In the genomic region with DNA sequence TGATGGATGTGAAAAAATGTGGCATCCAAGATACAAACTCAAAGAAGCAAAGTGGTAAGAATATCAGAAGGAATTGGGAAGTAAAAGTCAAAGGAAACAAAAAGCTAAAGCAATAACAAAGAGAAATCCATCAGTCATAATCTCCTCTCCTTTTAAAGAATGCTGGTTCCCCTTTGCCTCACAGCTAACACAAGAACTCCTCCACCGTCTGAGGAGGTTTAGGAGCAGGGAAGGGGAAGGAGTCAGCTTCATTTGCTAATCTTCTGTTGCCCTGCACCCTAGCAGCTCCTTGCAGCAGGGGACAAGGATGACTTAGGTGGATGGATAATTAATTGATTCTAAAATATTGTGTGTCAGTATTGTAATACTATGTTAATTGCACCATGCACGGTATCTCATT, we compare ENCODE assay signal across 18 cellular contexts. TPM values are rescaled to one million over a fixed set of nuclear protein-coding genes. Genes with fewer than 3 reads are reported as not detected.
A peak's percentile ranks its signal among the peaks of the same experiment; 100 is the strongest.
DNase-seq lines count a peak whose midpoint lies in the region; TF ChIP-seq lines count a peak whose summit lies in the region.
"Had no signal": no experiment of that assay in that cellular context is flagged by ENCODE, and none has a peak within 500 bp of the region (broad histone marks: within the 10 kb centered on the region; RNA-seq: fewer than 3 reads in every experiment).

No MANE protein-coding gene starts in this region.

- no peaks in the 10 kb centered on the region for H3F3A ChIP-seq in MM.1S (ENCODE audit: insufficient read depth, low read length)

- H3K27me3 ChIP-seq in mammary epithelial cell (ENCODE audit: insufficient read depth, low read length) (no peaks in the 10 kb centered on the region), MM.1S (replicated peaks; ENCODE audit: insufficient read depth, low read length) (no peaks in the 10 kb centered on the region), esophagus squamous epithelium (no peaks in the 10 kb centered on the region)
- H3K27me3 ChIP-seq: SJCRH30 had no signal

- no peaks in the 10 kb centered on the region for H3K27me3 Mint-ChIP-seq in MCF 10A (ENCODE audit: insufficient read depth, unreplicated experiment)

- DNase-seq in mammary epithelial cell = no peak
- DNase-seq in MCF 10A (ENCODE audit: unreplicated experiment) = no peak
- peak; percentile 3 for DNase-seq in MM.1S
- DNase-seq in epithelial cell of prostate (ENCODE audit: low read depth, low spot score) = no peak
- no peak for DNase-seq in HEK293T (ENCODE audit: extremely low spot score)
- DNase-seq in esophagus squamous epithelium (lab: John Stamatoyannopoulos, UW) = no peak
- DNase-seq in anterior cingulate cortex (lab: John Stamatoyannopoulos, UW) = no peak
- DNase-seq: C1 segment of cervical spinal cord, DMS 273 treated with DMSO at 0.1 percent for 48 hours, GF-D8, KBM-7, NCI-H187, NCI-H446, NCI-H69, PC-3, SJCRH30 had no signal

- H3K27ac ChIP-seq in mammary epithelial cell (ENCODE audit: insufficient read depth, low read depth, low read length) = peak overlapping the region; percentile 40
- H3K27ac ChIP-seq in MM.1S (ENCODE audit: low read length) = no peak overlapping the region
- peak overlapping the region; percentile 35 for H3K27ac ChIP-seq in epithelial cell of prostate
- no peak overlapping the region for H3K27ac ChIP-seq in esophagus squamous epithelium
- H3K27ac ChIP-seq: RWPE1, SJCRH30 had no signal

- H3K4me2 ChIP-seq in mammary epithelial cell (ENCODE audit: insufficient read depth, low read depth, low read length) = no peak overlapping the region
- H3K4me2 ChIP-seq in MM.1S (ENCODE audit: low read depth, low read length) = no peak overlapping the region
- H3K4me2 ChIP-seq: GM23338 had no signal

- intact Hi-C loops in mammary epithelial cell (cut with micrococcal nuclease) = no loop called here
- intact Hi-C loops in MCF 10A (cut with micrococcal nuclease) = no loop called here
- intact Hi-C loops in esophagus squamous epithelium (cut with DNase I) = no loop called here

- H3K4me1 Mint-ChIP-seq in MCF 10A (ENCODE audit: insufficient read depth, unreplicated experiment) = no peaks in the 10 kb centered on the region
- H3K4me1 Mint-ChIP-seq: GM23338 had no signal

- no TSS peak for BruUV-seq in mammary epithelial cell (replicated peaks; lab: Mats Ljungman, UMichigan)
- no TSS peak for BruUV-seq in MCF 10A (replicated peaks; lab: Mats Ljungman, UMichigan)

- H3K79me2 ChIP-seq in mammary epithelial cell (ENCODE audit: insufficient read depth, low read length) (no peaks in the 10 kb centered on the region), MM.1S (ENCODE audit: low read length) (no peaks in the 10 kb centered on the region)

- in situ Hi-C loops in mammary epithelial cell (cut with MboI; ENCODE audit: low sequenced_read_pairs in 2 of 2) = no loop called here

- H4K20me1 ChIP-seq in mammary epithelial cell (ENCODE audit: insufficient read depth, low read length) = no peaks in the 10 kb centered on the region
- H4K20me1 ChIP-seq in MM.1S (ENCODE audit: insufficient read depth, low read length) = no peaks in the 10 kb centered on the region

- H2AFZ ChIP-seq in mammary epithelial cell (ENCODE audit: low read depth, low read length) (no peak overlapping the region), MM.1S (ENCODE audit: low read length) (no peak overlapping the region)
- H2AFZ ChIP-seq: GM23338 had no signal

- no peak for TF ChIP-seq CTCF in mammary epithelial cell (conservative IDR thresholded peaks at IDR 0.05 in 1 of 2, IDR thresholded peaks at IDR 0.05 in 1 of 2; ENCODE audit: extremely low read depth in 1 of 2, insufficient read depth in 1 of 2, low read depth in 1 of 2, low read length in 2 of 2)
- no peak for TF ChIP-seq CTCF in MCF 10A (IDR thresholded peaks at IDR 0.05; ENCODE audit: unreplicated experiment)
- no peak for TF ChIP-seq CTCF in MM.1S (IDR thresholded peaks at IDR 0.05; ENCODE audit: low read length)
- no peak for TF ChIP-seq CTCF in esophagus squamous epithelium (IDR thresholded peaks at IDR 0.05)

- CTCF ChIA-PET in mammary epithelial cell (lab: Charles Lee; ENCODE audit: low non-redundant PET) = interaction anchor here (0.6 kb wide), 1 partner anchor 83 kb away, joined by 3 read pairs; no protein-coding TSS in a partner anchor
- CTCF ChIA-PET in MCF 10A (lab: Yijun Ruan, JAX) = interaction anchor here (0.5 to 1.3 kb wide), 8 partner anchors 10 to 239 kb away, joined by 3 to 5 read pairs (median 3); a partner anchor contains a TSS
- CTCF ChIA-PET in HEK293T (lab: Yijun Ruan, JAX) = no interaction called here

- H3K9ac ChIP-seq in mammary epithelial cell (ENCODE audit: insufficient read depth, low read length) = no peak overlapping the region
- no peak overlapping the region for H3K9ac ChIP-seq in MM.1S (ENCODE audit: low read length)

- no peaks in the 10 kb centered on the region for H3K9me3 Mint-ChIP-seq in MCF 10A (ENCODE audit: unreplicated experiment)
- H3K9me3 Mint-ChIP-seq: GM23338 had no signal

- peaks cover 11% of the 10 kb centered on the region for H3K4me1 ChIP-seq in mammary epithelial cell (ENCODE audit: insufficient read depth, low read length)
- no peaks in the 10 kb centered on the region for H3K4me1 ChIP-seq in MM.1S (ENCODE audit: low read length)
- H3K4me1 ChIP-seq in esophagus squamous epithelium = no peaks in the 10 kb centered on the region

- no peaks in the 10 kb centered on the region for H3K36me3 Mint-ChIP-seq in MCF 10A (ENCODE audit: insufficient read depth, unreplicated experiment)

- peaks cover 54% of the 10 kb centered on the region for H3K36me3 ChIP-seq in mammary epithelial cell (ENCODE audit: insufficient read depth, low read length)
- no peaks in the 10 kb centered on the region for H3K36me3 ChIP-seq in MM.1S (replicated peaks; ENCODE audit: insufficient read depth, low read length)
- peaks cover 0 to 39% (median 0%) of the 10 kb centered on the region in 3 donors for H3K36me3 ChIP-seq in esophagus squamous epithelium
- H3K36me3 ChIP-seq: SJCRH30 had no signal

- WGBS in mammary epithelial cell (ENCODE audit: low coverage, missing lambda C conversion rate) = 53% methylated on average over 2 of the region's 2 CpGs
- 67 to 74% methylated on average over 2 of the region's 2 CpGs for WGBS in esophagus squamous epithelium, 2 donors

- H3K9me2 ChIP-seq in MM.1S (replicated peaks; ENCODE audit: insufficient read depth, low read length) = no peaks in the 10 kb centered on the region

- H3K4me3 ChIP-seq in mammary epithelial cell (replicated peaks in 1 of 3; ENCODE audit: insufficient read depth in 1 of 3, low read depth in 2 of 3, low read length in 3 of 3) (no peak overlapping the region), MM.1S (ENCODE audit: low read length) (no peak overlapping the region), esophagus squamous epithelium (no peak overlapping the region)
- H3K4me3 ChIP-seq: GM23338, SJCRH30 had no signal

- TF ChIP-seq POLR2A in esophagus squamous epithelium (IDR thresholded peaks at IDR 0.05) = no peak

- POLR2A ChIA-PET in MCF 10A (lab: Yijun Ruan, JAX) (no interaction called here), HEK293T (lab: Yijun Ruan, JAX) (no interaction called here)

- H3K4me3 Mint-ChIP-seq in MCF 10A (ENCODE audit: unreplicated experiment) = no peak overlapping the region
- H3K4me3 Mint-ChIP-seq: GM23338 had no signal

- no peak overlapping the region for H3K27ac Mint-ChIP-seq in MCF 10A (ENCODE audit: low read depth, unreplicated experiment)
- H3K27ac Mint-ChIP-seq: GM23338 had no signal

- H3K9me3 ChIP-seq in mammary epithelial cell (replicated peaks; ENCODE audit: insufficient read depth, low read length) = no peaks in the 10 kb centered on the region
- H3K9me3 ChIP-seq in MM.1S (replicated peaks; ENCODE audit: insufficient read depth, low read length) = no peaks in the 10 kb centered on the region
- H3K9me3 ChIP-seq in esophagus squamous epithelium = no peaks in the 10 kb centered on the region
- H3K9me3 ChIP-seq: SJCRH30 had no signal

- dilution Hi-C loops in mammary epithelial cell (cut with HindIII; ENCODE audit: low sequenced_read_pairs) = no loop called here

TF ChIP-seq in HEK293T, 16 proteins besides CTCF, POLR2A, EP300 and RAD21:
- no peak for TF ChIP-seq ZNF384 (IDR thresholded peaks at IDR 0.05)
- TF ChIP-seq L3MBTL2 (conservative IDR thresholded peaks at IDR 0.05) = no peak
- TF ChIP-seq SP1 (IDR thresholded peaks at IDR 0.05) = no peak
- TF ChIP-seq LEF1 (IDR thresholded peaks at IDR 0.05; ENCODE audit: borderline replicate concordance) = no peak
- no peak for TF ChIP-seq CTBP1 (IDR thresholded peaks at IDR 0.05; ENCODE audit: borderline replicate concordance)
- TF ChIP-seq HDGF (IDR thresholded peaks at IDR 0.05; ENCODE audit: borderline replicate concordance) = no peak
- TF ChIP-seq FOXA1 (IDR thresholded peaks at IDR 0.05) = no peak
- no peak for TF ChIP-seq BHLHE40 (IDR thresholded peaks at IDR 0.05; ENCODE audit: borderline replicate concordance)
- no peak for TF ChIP-seq ARNT (IDR thresholded peaks at IDR 0.05)
- TF ChIP-seq, protein P1, sequence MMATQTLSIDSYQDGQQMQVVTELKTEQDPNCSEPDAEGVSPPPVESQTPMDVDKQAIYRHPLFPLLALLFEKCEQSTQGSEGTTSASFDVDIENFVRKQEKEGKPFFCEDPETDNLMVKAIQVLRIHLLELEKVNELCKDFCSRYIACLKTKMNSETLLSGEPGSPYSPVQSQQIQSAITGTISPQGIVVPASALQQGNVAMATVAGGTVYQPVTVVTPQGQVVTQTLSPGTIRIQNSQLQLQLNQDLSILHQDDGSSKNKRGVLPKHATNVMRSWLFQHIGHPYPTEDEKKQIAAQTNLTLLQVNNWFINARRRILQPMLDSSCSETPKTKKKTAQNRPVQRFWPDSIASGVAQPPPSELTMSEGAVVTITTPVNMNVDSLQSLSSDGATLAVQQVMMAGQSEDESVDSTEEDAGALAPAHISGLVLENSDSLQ (IDR thresholded peaks at IDR 0.05) = no peak
- no peak for TF ChIP-seq TARDBP (IDR thresholded peaks at IDR 0.05)
- no peak for TF ChIP-seq SUZ12 (IDR thresholded peaks at IDR 0.05)
- no peak for TF ChIP-seq ELF4 (IDR thresholded peaks at IDR 0.05)
- TF ChIP-seq FOXK2 (IDR thresholded peaks at IDR 0.05) = no peak
- TF ChIP-seq FOXM1 (IDR thresholded peaks at IDR 0.05; ENCODE audit: borderline replicate concordance) = no peak
- no peak for TF ChIP-seq NFRKB (IDR thresholded peaks at IDR 0.05)

RNA-seq across cellular contexts. Expression of a gene that starts 16.4 kb away (rescaled TPM):
- total RNA-seq in mammary epithelial cell = 10 to 100 TPM; 19.5 to 30.6 TPM
- 6.5 TPM for polyA plus RNA-seq in mammary epithelial cell
- polyA minus RNA-seq in mammary epithelial cell = not detected
- 1.9 and 2.6 TPM in 2 replicates for total RNA-seq in MCF 10A (2022)
- total RNA-seq in esophagus squamous epithelium = 1 to 10 TPM; 1.3 to 3.5 (median 2.2) TPM
- total RNA-seq: GM23338 had no signal
- polyA plus RNA-seq: GM23338 had no signal

RNA-seq across cellular contexts. Expression of a gene that starts 29.1 kb away (rescaled TPM):
- total RNA-seq in mammary epithelial cell (10 to 100 TPM; 13.3 to 31.2 TPM), MCF 10A (2022) (21.6 and 22.5 TPM in 2 replicates), esophagus squamous epithelium (10 to 100 TPM; 13.4 to 25.6 (median 20.0) TPM)
- polyA plus RNA-seq in mammary epithelial cell = 15.5 TPM
- 6.5 TPM for polyA minus RNA-seq in mammary epithelial cell

RNA-seq across cellular contexts. Expression of a gene that starts 43.6 kb away (rescaled TPM):
- total RNA-seq in mammary epithelial cell (10 to 100 TPM; 12.1 to 14.5 TPM), MCF 10A (2022) (1.8 and 3.2 TPM in 2 replicates), esophagus squamous epithelium (1 to 10 TPM in 1 of 4 donors, under 1 TPM in 3; 0.23 to 3.6 (median 0.31) TPM)
- 7.8 TPM for polyA plus RNA-seq in mammary epithelial cell
- 5.6 TPM for polyA minus RNA-seq in mammary epithelial cell
- total RNA-seq: GM23338 had no signal
- polyA plus RNA-seq: GM23338 had no signal

Comparison
In these comparisons a context has a peak if more than half of its experiments do, and no peak if none do; other contexts are left out.
1. H3K27ac ChIP-seq: peak in mammary epithelial cell (single experiment) and epithelial cell of prostate (single experiment); none in MM.1S (single experiment) and esophagus squamous epithelium (0 of 4).